In the genomic region with DNA sequence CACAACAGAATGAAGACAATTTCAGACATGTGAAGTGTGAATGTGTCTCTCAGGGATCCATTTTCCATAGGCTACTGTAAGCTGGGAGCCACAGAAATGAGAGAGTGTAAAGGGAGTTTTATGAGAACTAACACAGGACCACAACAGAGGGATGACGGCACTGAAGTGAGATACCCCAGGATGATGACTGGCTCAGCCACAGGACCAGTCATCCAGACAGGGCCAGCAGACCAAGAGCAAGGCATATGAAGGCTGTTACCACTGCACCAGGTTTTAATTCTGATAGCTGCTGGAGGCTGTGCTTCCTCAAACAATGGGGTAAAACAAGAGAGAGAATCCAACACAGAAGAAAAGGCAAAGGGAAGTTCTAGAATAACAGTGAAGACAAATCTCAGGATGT, we compare ENCODE assay signal across 12 cellular contexts.
DNase-seq lines count a peak whose midpoint lies in the region; ATAC-seq lines count a peak whose summit lies in the region.
"Had no signal": no experiment of that assay in that cellular context is flagged by ENCODE, and none has a peak within 500 bp of the region (broad histone marks: within the 10 kb centered on the region; RNA-seq: fewer than 3 reads in every experiment).

No MANE protein-coding gene starts in this region.

- peaks cover 58% of the 10 kb centered on the region for H3K4me1 ChIP-seq in CD8-positive, alpha-beta memory T cell (ENCODE audit: insufficient read depth, low read length)
- H3K4me1 ChIP-seq in naive thymus-derived CD4-positive, alpha-beta T cell (ENCODE audit: control insufficient read depth in 2 of 2, insufficient read depth in 2 of 2, low read length in 2 of 2), result peaks cover 28 to 41% of the 10 kb centered on the region in 2 donors
- H3K4me1 ChIP-seq: upper lobe of right lung had no signal

- H3K36me3 Mint-ChIP-seq in CD8-positive, alpha-beta memory T cell, result peaks cover 10 to 20% (median 18%) of the 10 kb centered on the region in 3 donors
- H3K36me3 Mint-ChIP-seq in activated CD4-positive, alpha-beta memory T cell treated with anti-CD3 and anti-CD28 coated beads for 36 hours, result peaks cover 40% of the 10 kb centered on the region
- H3K36me3 Mint-ChIP-seq in naive thymus-derived CD4-positive, alpha-beta T cell, result peaks cover 9 to 58% (median 41%) of the 10 kb centered on the region in 5 donors
- H3K36me3 Mint-ChIP-seq: WTC11 had no signal

- no peak overlapping the region for H3K27ac ChIP-seq in CD8-positive, alpha-beta memory T cell (ENCODE audit: low read depth, low read length)
- H3K27ac ChIP-seq in naive thymus-derived CD4-positive, alpha-beta T cell (ENCODE audit: low read depth, low read length), result peak overlapping the region; percentile 47
- H3K27ac ChIP-seq: upper lobe of right lung had no signal

- H3K4me3 Mint-ChIP-seq in CD8-positive, alpha-beta memory T cell, result peak overlapping the region in 5 of 7 donors; percentile 1 to 37 (median 15)
- no peak overlapping the region for H3K4me3 Mint-ChIP-seq in activated CD4-positive, alpha-beta memory T cell treated with anti-CD3 and anti-CD28 coated beads for 36 hours
- H3K4me3 Mint-ChIP-seq in naive thymus-derived CD4-positive, alpha-beta T cell, result peak overlapping the region in 9 of 10 donors; percentile 12 to 74 (median 51)
- H3K4me3 Mint-ChIP-seq: WTC11 had no signal

- no peak overlapping the region for H3K4me3 ChIP-seq in CD8-positive, alpha-beta memory T cell (ENCODE audit: low read length)
- H3K4me3 ChIP-seq in naive thymus-derived CD4-positive, alpha-beta T cell (ENCODE audit: low read length), result no peak overlapping the region
- H3K4me3 ChIP-seq: upper lobe of right lung had no signal

- intact Hi-C loops in activated CD4-positive, alpha-beta memory T cell treated with anti-CD3 and anti-CD28 coated beads for 36 hours (cut with micrococcal nuclease), result no loop called here
- intact Hi-C loops in naive thymus-derived CD4-positive, alpha-beta T cell (cut with micrococcal nuclease), result loop anchor here (1.0 to 2.0 kb wide), 3 partner anchors 8 to 94 kb away; a partner anchor contains a TSS

- no peaks in the 10 kb centered on the region for H3K9me3 ChIP-seq in CD8-positive, alpha-beta memory T cell (ENCODE audit: low read length)
- no peaks in the 10 kb centered on the region for H3K9me3 ChIP-seq in naive thymus-derived CD4-positive, alpha-beta T cell (ENCODE audit: control insufficient read depth in 2 of 3, low read length in 3 of 3)
- H3K9me3 ChIP-seq: upper lobe of right lung had no signal

- CTCF ChIA-PET in CD8-positive, alpha-beta memory T cell (lab: Charles Lee), result interaction anchor here (1.2 to 2.1 kb wide), 5 partner anchors 17 to 214 kb away, joined by 3 to 10 read pairs (median 5); no protein-coding TSS in a partner anchor
- CTCF ChIA-PET in activated CD4-positive, alpha-beta memory T cell treated with anti-CD3 and anti-CD28 coated beads for 36 hours (lab: Charles Lee), result interaction anchor here (0.8 to 3.0 kb wide), 4 partner anchors 20 to 93 kb away, joined by 3 to 13 read pairs (median 4); no protein-coding TSS in a partner anchor
- CTCF ChIA-PET in naive thymus-derived CD4-positive, alpha-beta T cell (lab: Charles Lee), result interaction anchor here (0.8 to 1.7 kb wide), 6 partner anchors 11 to 94 kb away, joined by 3 to 5 read pairs (median 3); no protein-coding TSS in a partner anchor

- H3K27ac Mint-ChIP-seq in CD8-positive, alpha-beta memory T cell, result peak overlapping the region; percentile 34 to 89 (median 75)
- peak overlapping the region; percentile 71 for H3K27ac Mint-ChIP-seq in activated CD4-positive, alpha-beta memory T cell treated with anti-CD3 and anti-CD28 coated beads for 36 hours
- peak overlapping the region; percentile 5 to 93 (median 84) for H3K27ac Mint-ChIP-seq in naive thymus-derived CD4-positive, alpha-beta T cell
- H3K27ac Mint-ChIP-seq: WTC11 had no signal

- DNase-seq in CD8-positive, alpha-beta memory T cell, result no peak
- DNase-seq in activated CD4-positive, alpha-beta memory T cell treated with anti-CD3 and anti-CD28 coated beads for 36 hours, result peak; percentile 71
- peak in 1 of 9 donors; percentile 49 for DNase-seq in naive thymus-derived CD4-positive, alpha-beta T cell
- no peak for DNase-seq in NCI-H2107 treated with DMSO at 0.1 percent for 48 hours (lab: John Stamatoyannopoulos, UW; ENCODE audit: unreplicated experiment)
- no peak for DNase-seq in effector CD8-positive, alpha-beta T cell (lab: John Stamatoyannopoulos, UW)
- no peak for DNase-seq in foreskin melanocyte
- DNase-seq in RPMI8226, result no peak
- DNase-seq: H7, NCI-H1048, upper lobe of right lung had no signal

- ATAC-seq in HG02571 (IDR thresholded peaks at IDR 0.05; ENCODE audit: unreplicated experiment), result peak; percentile 47
- ATAC-seq in naive thymus-derived CD4-positive, alpha-beta T cell, result peak; percentile 76
- ATAC-seq: upper lobe of right lung, WTC11 had no signal

- H3K4me1 Mint-ChIP-seq in CD8-positive, alpha-beta memory T cell, result peaks cover 71 to 89% (median 86%) of the 10 kb centered on the region in 3 donors
- peaks cover 75% of the 10 kb centered on the region for H3K4me1 Mint-ChIP-seq in activated CD4-positive, alpha-beta memory T cell treated with anti-CD3 and anti-CD28 coated beads for 36 hours (ENCODE audit: low read depth)
- H3K4me1 Mint-ChIP-seq in naive thymus-derived CD4-positive, alpha-beta T cell, result peaks cover 68 to 94% (median 88%) of the 10 kb centered on the region in 7 donors
- H3K4me1 Mint-ChIP-seq: WTC11 had no signal

- POLR2A ChIA-PET in CD8-positive, alpha-beta memory T cell (lab: Charles Lee), result interaction anchor here (0.6 to 1.1 kb wide), 2 partner anchors 12 to 97 kb away, joined by 3 to 5 read pairs; no protein-coding TSS in a partner anchor
- POLR2A ChIA-PET in activated CD4-positive, alpha-beta memory T cell treated with anti-CD3 and anti-CD28 coated beads for 36 hours (lab: Charles Lee), result interaction anchor here (0.7 to 1.8 kb wide), 5 partner anchors 8 to 94 kb away, joined by 3 to 6 read pairs (median 4); no protein-coding TSS in a partner anchor
- POLR2A ChIA-PET in naive thymus-derived CD4-positive, alpha-beta T cell (lab: Charles Lee), result interaction anchor here (0.7 to 7.3 kb wide), 15 partner anchors 8 to 94 kb away, joined by 3 to 59 read pairs (median 4); a partner anchor contains a TSS

- no peaks in the 10 kb centered on the region for H3K36me3 ChIP-seq in CD8-positive, alpha-beta memory T cell (ENCODE audit: insufficient read depth, low read length)
- H3K36me3 ChIP-seq in naive thymus-derived CD4-positive, alpha-beta T cell (ENCODE audit: control insufficient read depth in 2 of 3, insufficient read depth in 3 of 3, low read length in 3 of 3), result peaks cover 0 to 7% (median 0%) of the 10 kb centered on the region in 3 experiments
- H3K36me3 ChIP-seq: upper lobe of right lung had no signal

- H3K27me3 ChIP-seq in CD8-positive, alpha-beta memory T cell (ENCODE audit: insufficient read depth, low read length, poor library complexity, severe bottlenecking), result no peaks in the 10 kb centered on the region
- no peaks in the 10 kb centered on the region for H3K27me3 ChIP-seq in naive thymus-derived CD4-positive, alpha-beta T cell (ENCODE audit: control insufficient read depth in 2 of 2, insufficient read depth in 2 of 2, low read length in 2 of 2)
- H3K27me3 ChIP-seq: upper lobe of right lung had no signal

- no peaks in the 10 kb centered on the region for H3K27me3 Mint-ChIP-seq in CD8-positive, alpha-beta memory T cell
- H3K27me3 Mint-ChIP-seq in activated CD4-positive, alpha-beta memory T cell treated with anti-CD3 and anti-CD28 coated beads for 36 hours, result no peaks in the 10 kb centered on the region
- H3K27me3 Mint-ChIP-seq in naive thymus-derived CD4-positive, alpha-beta T cell, result no peaks in the 10 kb centered on the region

- H3K9me3 Mint-ChIP-seq in CD8-positive, alpha-beta memory T cell, result no peaks in the 10 kb centered on the region
- no peaks in the 10 kb centered on the region for H3K9me3 Mint-ChIP-seq in activated CD4-positive, alpha-beta memory T cell treated with anti-CD3 and anti-CD28 coated beads for 36 hours
- H3K9me3 Mint-ChIP-seq in naive thymus-derived CD4-positive, alpha-beta T cell, result peaks cover 0 to 22% (median 2%) of the 10 kb centered on the region in 11 donors
